Comparison of ENCODE assay signal across 19 cellular contexts in the genomic region with DNA sequence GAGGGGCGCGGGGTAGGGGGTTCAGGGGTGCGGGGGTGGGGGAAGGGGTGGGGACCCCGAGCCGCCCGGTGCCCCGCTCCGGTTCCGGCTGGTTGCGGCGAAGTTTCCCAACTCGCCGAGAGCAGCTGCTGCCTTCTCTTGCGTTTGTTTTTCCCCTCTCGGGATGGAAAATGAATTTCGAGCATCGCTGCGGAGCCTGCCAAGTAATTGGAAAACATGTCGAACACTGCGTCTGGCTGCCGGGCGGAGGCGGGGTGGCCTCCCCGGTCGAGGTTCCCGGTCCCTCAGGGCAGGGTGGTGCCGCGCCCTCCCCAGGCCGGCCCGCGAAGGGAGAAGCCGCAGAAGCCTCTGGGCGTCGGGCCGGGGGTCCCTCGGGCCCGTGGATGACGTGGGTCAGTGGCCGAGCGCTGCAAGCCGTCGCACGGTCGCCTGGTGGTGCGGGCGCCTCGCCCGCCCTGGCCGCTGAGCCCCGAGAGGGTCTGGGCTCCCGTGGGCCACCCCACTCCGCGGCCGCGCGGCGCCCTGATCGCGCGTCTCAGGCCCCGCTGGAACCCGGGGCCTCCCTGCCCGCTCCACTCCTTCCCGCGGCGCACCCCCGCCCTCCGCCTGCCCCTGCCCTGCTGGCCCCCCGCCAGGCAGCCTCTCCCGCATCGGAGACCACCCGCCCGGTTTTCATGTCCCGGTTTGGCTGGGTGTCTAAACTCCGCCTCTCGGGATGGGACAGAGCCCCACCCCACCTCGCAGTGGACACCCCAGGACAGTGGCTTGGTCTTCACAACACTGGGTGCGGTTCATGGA. TPM values are rescaled to one million over a fixed set of nuclear protein-coding genes. Genes with fewer than 3 reads are reported as not detected.
A peak's percentile ranks its signal among the peaks of the same experiment; 100 is the strongest.
DNase-seq lines count a peak whose midpoint lies in the region; ATAC-seq and TF ChIP-seq lines count a peak whose summit lies in the region.
"Had no signal": no experiment of that assay in that cellular context is flagged by ENCODE, and none has a peak within 500 bp of the region (broad histone marks: within the 10 kb centered on the region; RNA-seq: fewer than 3 reads in every experiment).

No MANE protein-coding gene starts in this region.

- intact Hi-C loops in activated CD8-positive, alpha-beta T cell treated with anti-CD3 and anti-CD28 coated beads for 36 hours (cut with micrococcal nuclease) = no loop called here
- intact Hi-C loops in spleen (cut with DNase I; ENCODE audit: low total_unique reads) (loop anchor here (10.0 kb wide), 2 partner anchors 668 to 698 kb away; no protein-coding TSS in a partner anchor), CD14-positive monocyte (cut with micrococcal nuclease) (no loop called here)

- H3K4me3 Mint-ChIP-seq in activated CD8-positive, alpha-beta T cell treated with anti-CD3 and anti-CD28 coated beads, Interleukin-2, amount 10 ng/mL, durations not matched to agents 7 days and 5 days = no peak overlapping the region
- H3K4me3 Mint-ChIP-seq in activated CD8-positive, alpha-beta T cell treated with anti-CD3 and anti-CD28 coated beads for 36 hours = no peak overlapping the region
- no peak overlapping the region for H3K4me3 Mint-ChIP-seq in activated naive CD8-positive, alpha-beta T cell treated with anti-CD3 and anti-CD28 coated beads, Interleukin-2, amount 10 ng/mL, durations not matched to agents 7 days and 5 days
- H3K4me3 Mint-ChIP-seq in CD14-positive monocyte = peak overlapping the region in 1 of 2 donors; percentile 26
- H3K4me3 Mint-ChIP-seq: nephron progenitor cell had no signal

- H3K4me1 ChIP-seq in spleen = no peaks in the 10 kb centered on the region
- H3K4me1 ChIP-seq: breast epithelium had no signal

- H3K9me3 Mint-ChIP-seq in activated CD8-positive, alpha-beta T cell treated with anti-CD3 and anti-CD28 coated beads, Interleukin-2, amount 10 ng/mL, durations not matched to agents 7 days and 5 days (ENCODE audit: insufficient read depth) = no peaks in the 10 kb centered on the region
- no peaks in the 10 kb centered on the region for H3K9me3 Mint-ChIP-seq in activated CD8-positive, alpha-beta T cell treated with anti-CD3 and anti-CD28 coated beads for 36 hours
- no peaks in the 10 kb centered on the region for H3K9me3 Mint-ChIP-seq in activated naive CD8-positive, alpha-beta T cell treated with anti-CD3 and anti-CD28 coated beads, Interleukin-2, amount 10 ng/mL, durations not matched to agents 7 days and 5 days
- peaks cover 0 to 7% (median 4%) of the 10 kb centered on the region in 7 donors for H3K9me3 Mint-ChIP-seq in CD14-positive monocyte

- peaks cover 0 to 11% (median 6%) of the 10 kb centered on the region in 8 donors for H3K9me3 ChIP-seq in spleen

- peaks cover 13% of the 10 kb centered on the region for H3K4me1 Mint-ChIP-seq in activated CD8-positive, alpha-beta T cell treated with anti-CD3 and anti-CD28 coated beads, Interleukin-2, amount 10 ng/mL, durations not matched to agents 7 days and 5 days (ENCODE audit: low read depth)
- H3K4me1 Mint-ChIP-seq in activated CD8-positive, alpha-beta T cell treated with anti-CD3 and anti-CD28 coated beads for 36 hours (ENCODE audit: low read depth) = peaks cover 8% of the 10 kb centered on the region
- peaks cover 3% of the 10 kb centered on the region for H3K4me1 Mint-ChIP-seq in activated naive CD8-positive, alpha-beta T cell treated with anti-CD3 and anti-CD28 coated beads, Interleukin-2, amount 10 ng/mL, durations not matched to agents 7 days and 5 days
- H3K4me1 Mint-ChIP-seq in CD14-positive monocyte = no peaks in the 10 kb centered on the region

- peaks cover 0 to 21% (median 4%) of the 10 kb centered on the region in 7 donors for H3K27me3 ChIP-seq in spleen (replicated peaks in 1 of 7)

- CTCF ChIA-PET in activated CD8-positive, alpha-beta T cell treated with anti-CD3 and anti-CD28 coated beads, Interleukin-2, amount 10 ng/mL, durations not matched to agents 7 days and 5 days (lab: Charles Lee) = interaction anchor here (1.3 to 3.3 kb wide), 2 partner anchors 7 to 699 kb away, joined by 3 to 62 read pairs; no protein-coding TSS in a partner anchor
- CTCF ChIA-PET in activated CD8-positive, alpha-beta T cell treated with anti-CD3 and anti-CD28 coated beads for 36 hours (lab: Charles Lee) = interaction anchor here (1.4 to 2.6 kb wide), 3 partner anchors 12 to 698 kb away, joined by 3 to 30 read pairs (median 7); no protein-coding TSS in a partner anchor

- H3K27ac ChIP-seq in spleen = no peak overlapping the region
- H3K27ac ChIP-seq: breast epithelium, heart left ventricle had no signal

- WGBS in spleen, 5 donors = 68 to 95% (median 90%) methylated on average over 42 to 76 of the region's 78 CpGs

- peak overlapping the region; percentile 11 for H3K27ac Mint-ChIP-seq in activated CD8-positive, alpha-beta T cell treated with anti-CD3 and anti-CD28 coated beads, Interleukin-2, amount 10 ng/mL, durations not matched to agents 7 days and 5 days
- no peak overlapping the region for H3K27ac Mint-ChIP-seq in activated CD8-positive, alpha-beta T cell treated with anti-CD3 and anti-CD28 coated beads for 36 hours
- H3K27ac Mint-ChIP-seq in activated naive CD8-positive, alpha-beta T cell treated with anti-CD3 and anti-CD28 coated beads, Interleukin-2, amount 10 ng/mL, durations not matched to agents 7 days and 5 days = no peak overlapping the region
- no peak overlapping the region for H3K27ac Mint-ChIP-seq in CD14-positive monocyte
- H3K27ac Mint-ChIP-seq: nephron progenitor cell had no signal

- H3K4me3 ChIP-seq in spleen = no peak overlapping the region
- H3K4me3 ChIP-seq: breast epithelium had no signal

- no peak for TF ChIP-seq CTCF in activated CD8-positive, alpha-beta T cell treated with anti-CD3 and anti-CD28 coated beads for 36 hours (IDR thresholded peaks at IDR 0.05)
- no peak for TF ChIP-seq CTCF in spleen (IDR thresholded peaks at IDR 0.05 in 8 of 11, conservative IDR thresholded peaks at IDR 0.05 in 3 of 11)
- TF ChIP-seq CTCF in CD14-positive monocyte (IDR thresholded peaks at IDR 0.05) = no peak

- no peak for TF ChIP-seq POLR2A in spleen (IDR thresholded peaks at IDR 0.05)

- DNase-seq in activated CD8-positive, alpha-beta T cell treated with anti-CD3 and anti-CD28 coated beads, Interleukin-2, amount 10 ng/mL, durations not matched to agents 7 days and 5 days = peak; percentile 26
- no peak for DNase-seq in activated CD8-positive, alpha-beta T cell treated with anti-CD3 and anti-CD28 coated beads for 36 hours
- peak; percentile 30 for DNase-seq in DMS79 (lab: John Stamatoyannopoulos, UW)
- no peak for DNase-seq in activated naive CD8-positive, alpha-beta T cell treated with anti-CD3 and anti-CD28 coated beads, Interleukin-2, amount 10 ng/mL, durations not matched to agents 7 days and 5 days
- peak; percentile 72 for DNase-seq in spleen
- no peak for DNase-seq in CD14-positive monocyte (ENCODE audit: low spot score)
- DNase-seq: activated T-cell treated with anti-CD3 and anti-CD28 coated beads for 4 hours; effector CD4-positive, alpha-beta T cell; heart left ventricle; mesendoderm; nephron progenitor cell; PC-3 had no signal

- H3K36me3 Mint-ChIP-seq in activated CD8-positive, alpha-beta T cell treated with anti-CD3 and anti-CD28 coated beads, Interleukin-2, amount 10 ng/mL, durations not matched to agents 7 days and 5 days (ENCODE audit: low read depth) = no peaks in the 10 kb centered on the region
- no peaks in the 10 kb centered on the region for H3K36me3 Mint-ChIP-seq in activated CD8-positive, alpha-beta T cell treated with anti-CD3 and anti-CD28 coated beads for 36 hours (ENCODE audit: low read depth)
- no peaks in the 10 kb centered on the region for H3K36me3 Mint-ChIP-seq in activated naive CD8-positive, alpha-beta T cell treated with anti-CD3 and anti-CD28 coated beads, Interleukin-2, amount 10 ng/mL, durations not matched to agents 7 days and 5 days
- H3K36me3 Mint-ChIP-seq in CD14-positive monocyte = no peaks in the 10 kb centered on the region
- H3K36me3 Mint-ChIP-seq: activated naive CD4-positive, alpha-beta T cell treated with anti-CD3 and anti-CD28 coated beads, Interleukin-2, amount 50 U/mL, for 72 hours had no signal

- no peaks in the 10 kb centered on the region for H3K27me3 Mint-ChIP-seq in activated CD8-positive, alpha-beta T cell treated with anti-CD3 and anti-CD28 coated beads, Interleukin-2, amount 10 ng/mL, durations not matched to agents 7 days and 5 days (ENCODE audit: low read depth)
- H3K27me3 Mint-ChIP-seq in activated CD8-positive, alpha-beta T cell treated with anti-CD3 and anti-CD28 coated beads for 36 hours = peaks cover 9% of the 10 kb centered on the region
- H3K27me3 Mint-ChIP-seq in activated naive CD8-positive, alpha-beta T cell treated with anti-CD3 and anti-CD28 coated beads, Interleukin-2, amount 10 ng/mL, durations not matched to agents 7 days and 5 days = peaks cover 5% of the 10 kb centered on the region
- H3K27me3 Mint-ChIP-seq in CD14-positive monocyte (ENCODE audit: low read depth in 3 of 3) = peaks cover 0 to 15% (median 4%) of the 10 kb centered on the region in 3 donors

- POLR2A ChIA-PET in activated CD8-positive, alpha-beta T cell treated with anti-CD3 and anti-CD28 coated beads, Interleukin-2, amount 10 ng/mL, durations not matched to agents 7 days and 5 days (lab: Charles Lee) = no interaction called here
- POLR2A ChIA-PET in activated CD8-positive, alpha-beta T cell treated with anti-CD3 and anti-CD28 coated beads for 36 hours (lab: Charles Lee) = no interaction called here
- POLR2A ChIA-PET in activated naive CD8-positive, alpha-beta T cell treated with anti-CD3 and anti-CD28 coated beads, Interleukin-2, amount 10 ng/mL, durations not matched to agents 7 days and 5 days (lab: Charles Lee) = no interaction called here

- no peaks in the 10 kb centered on the region for H3K36me3 ChIP-seq in spleen
- H3K36me3 ChIP-seq: breast epithelium, heart left ventricle had no signal

- ATAC-seq in activated CD8-positive, alpha-beta T cell treated with anti-CD3 and anti-CD28 coated beads, Interleukin-2, amount 10 ng/mL, durations not matched to agents 7 days and 5 days = no peak
- no peak for ATAC-seq in activated CD8-positive, alpha-beta T cell treated with anti-CD3 and anti-CD28 coated beads for 36 hours
- ATAC-seq in activated naive CD8-positive, alpha-beta T cell treated with anti-CD3 and anti-CD28 coated beads, Interleukin-2, amount 10 ng/mL, durations not matched to agents 7 days and 5 days (ENCODE audit: low read depth) = peak; percentile 15
- no peak for ATAC-seq in HG03045 (IDR thresholded peaks at IDR 0.05; ENCODE audit: unreplicated experiment)
- no peak for ATAC-seq in GM18502 (IDR thresholded peaks at IDR 0.05; ENCODE audit: poor library complexity, unreplicated experiment)
- ATAC-seq: PC-3 had no signal

RNA-seq across cellular contexts. Expression of a gene that starts 12.0 kb away (rescaled TPM):
- total RNA-seq in activated CD8-positive, alpha-beta T cell treated with anti-CD3 and anti-CD28 coated beads, Interleukin-2, amount 10 ng/mL, durations not matched to agents 7 days and 5 days = not detected
- not detected for total RNA-seq in activated CD8-positive, alpha-beta T cell treated with anti-CD3 and anti-CD28 coated beads for 36 hours
- total RNA-seq in activated naive CD8-positive, alpha-beta T cell treated with anti-CD3 and anti-CD28 coated beads, Interleukin-2, amount 10 ng/mL, durations not matched to agents 7 days and 5 days = not detected
- total RNA-seq in spleen = not detected
- polyA plus RNA-seq in spleen (under 1 TPM in 1 of 3 donors, not detected in 2; 0.15 TPM), CD14-positive monocyte (not detected)
- total RNA-seq: activated naive CD4-positive, alpha-beta T cell treated with anti-CD3 and anti-CD28 coated beads, Interleukin-2, amount 50 U/mL, for 72 hours; breast epithelium; fibroblast of lung; heart left ventricle; PC-3; SK-MEL-5; subcutaneous adipose tissue had no signal
- polyA plus RNA-seq: fibroblast of lung, heart left ventricle had no signal

Comparison
In these comparisons a context has a peak if more than half of its experiments do, and no peak if none do; other contexts are left out.
1. DNase-seq: peak in activated CD8-positive, alpha-beta T cell treated with anti-CD3 and anti-CD28 coated beads, Interleukin-2, amount 10 ng/mL, durations not matched to agents 7 days and 5 days (single experiment), DMS79 (single experiment) and spleen (single experiment); none in activated CD8-positive, alpha-beta T cell treated with anti-CD3 and anti-CD28 coated beads for 36 hours (single experiment), activated naive CD8-positive, alpha-beta T cell treated with anti-CD3 and anti-CD28 coated beads, Interleukin-2, amount 10 ng/mL, durations not matched to agents 7 days and 5 days (single experiment) and CD14-positive monocyte (single experiment).